ENCODE assay signal across 13 cellular contexts in genomic region chr6:153000243-153000642, GRCh38. TPM values are rescaled to one million over a fixed set of nuclear protein-coding genes. Genes with fewer than 3 reads are reported as not detected.
DNase-seq lines count a peak whose midpoint lies in the region; ATAC-seq and TF ChIP-seq lines count a peak whose summit lies in the region.
"Had no signal": no experiment of that assay in that cellular context is flagged by ENCODE, and none has a peak within 500 bp of the region (broad histone marks: within the 10 kb centered on the region; RNA-seq: fewer than 3 reads in every experiment).

No MANE protein-coding gene starts in this region.

- H4K20me1 ChIP-seq in DND-41 (ENCODE audit: insufficient read depth, low read length) = peaks cover 39% of the 10 kb centered on the region

- no peak for DNase-seq in DND-41
- DNase-seq in activated CD4-positive, alpha-beta memory T cell treated with anti-CD3 and anti-CD28 coated beads for 36 hours = no peak
- no peak for DNase-seq in glutamatergic neuron
- no peak for DNase-seq in effector CD4-positive, alpha-beta T cell
- DNase-seq in NCI-H226 = no peak
- DNase-seq: activated CD4-positive, CD25-positive, alpha-beta regulatory T cell treated with anti-CD3 and anti-CD28 coated beads, Interleukin-2, amount 50 U/mL, for 72 hours; anterior cingulate cortex; Caco-2; NCI-H524 had no signal

- H3K4me3 ChIP-seq in ACC112 (ENCODE audit: low read depth, low read length) = peak overlapping the region; percentile 99
- peak overlapping the region in 1 of 2 experiments; percentile 83; a peak in 2 of 4 replicates for H3K4me3 ChIP-seq in DND-41 (ENCODE audit: low read depth in 1 of 2, low read length in 2 of 2)
- H3K4me3 ChIP-seq: skin epidermis had no signal

- H3K36me3 ChIP-seq in ACC112 (ENCODE audit: insufficient read depth, low read length) = peaks cover 29% of the 10 kb centered on the region
- peaks cover 40% of the 10 kb centered on the region for H3K36me3 ChIP-seq in DND-41 (ENCODE audit: insufficient read depth, low read length)

- H3K9me3 ChIP-seq in DND-41 (ENCODE audit: insufficient read depth, low read length, severe bottlenecking) = no peaks in the 10 kb centered on the region
- H3K9me3 ChIP-seq: Caco-2 had no signal

- CTCF ChIA-PET in activated CD4-positive, alpha-beta memory T cell treated with anti-CD3 and anti-CD28 coated beads for 36 hours (lab: Charles Lee) = interaction anchor here (0.9 to 1.2 kb wide), 2 partner anchors 9 to 17 kb away, joined by 3 read pairs; partner anchors contain the start of gene FBXO5

- no peaks in the 10 kb centered on the region for H3K27me3 Mint-ChIP-seq in activated CD4-positive, alpha-beta memory T cell treated with anti-CD3 and anti-CD28 coated beads for 36 hours
- H3K27me3 Mint-ChIP-seq in glutamatergic neuron (ENCODE audit: unreplicated experiment) = peaks cover 11% of the 10 kb centered on the region

- intact Hi-C loops in activated CD4-positive, alpha-beta memory T cell treated with anti-CD3 and anti-CD28 coated beads for 36 hours (cut with micrococcal nuclease) = loop anchor here (5.0 kb wide), 1 partner anchor 818 kb away; no protein-coding TSS in a partner anchor

- peak overlapping the region; percentile 73; the same call in 1 of the 2 replicates for H3K9ac ChIP-seq in DND-41 (ENCODE audit: low read depth, low read length)

- peaks cover 52% of the 10 kb centered on the region for H3K4me1 Mint-ChIP-seq in activated CD4-positive, alpha-beta memory T cell treated with anti-CD3 and anti-CD28 coated beads for 36 hours (ENCODE audit: low read depth)
- peaks cover 17% of the 10 kb centered on the region for H3K4me1 Mint-ChIP-seq in glutamatergic neuron (ENCODE audit: low read depth, unreplicated experiment)

- H3K27ac Mint-ChIP-seq in activated CD4-positive, alpha-beta memory T cell treated with anti-CD3 and anti-CD28 coated beads for 36 hours = no peak overlapping the region
- H3K27ac Mint-ChIP-seq in glutamatergic neuron (ENCODE audit: unreplicated experiment) = no peak overlapping the region

- no peak overlapping the region for H3K27ac ChIP-seq in ACC112 (ENCODE audit: low read depth, low read length)
- no peak overlapping the region for H3K27ac ChIP-seq in DND-41 (ENCODE audit: low read length)
- H3K27ac ChIP-seq: skin epidermis had no signal

- H3K4me1 ChIP-seq in ACC112 (ENCODE audit: control insufficient read depth, insufficient read depth, low read length, unreplicated experiment) (peaks cover 21% of the 10 kb centered on the region), DND-41 (ENCODE audit: insufficient read depth, low read length) (peaks cover 54% of the 10 kb centered on the region)
- H3K4me1 ChIP-seq: Caco-2 had no signal

- peak overlapping the region; percentile 85 for H3K4me2 ChIP-seq in DND-41 (ENCODE audit: insufficient read depth, low read length)

- POLR2A ChIA-PET in activated CD4-positive, alpha-beta memory T cell treated with anti-CD3 and anti-CD28 coated beads for 36 hours (lab: Charles Lee) = interaction anchor here (0.6 to 2.7 kb wide), 3 partner anchors 15 to 1981 kb away, joined by 4 to 9 read pairs (median 5); partner anchors contain the start of gene FBXO5

- peak overlapping the region; percentile 35 for H3K4me3 Mint-ChIP-seq in activated CD4-positive, alpha-beta memory T cell treated with anti-CD3 and anti-CD28 coated beads for 36 hours
- peak overlapping the region; percentile 13 for H3K4me3 Mint-ChIP-seq in glutamatergic neuron (ENCODE audit: unreplicated experiment)

- no peak overlapping the region for H2AFZ ChIP-seq in ACC112 (ENCODE audit: low read length, unreplicated experiment)
- no peak overlapping the region for H2AFZ ChIP-seq in DND-41 (ENCODE audit: low read depth, low read length)

- H3K79me2 ChIP-seq in ACC112 (ENCODE audit: control insufficient read depth, insufficient read depth, low read length, unreplicated experiment) (peaks cover 78% of the 10 kb centered on the region), DND-41 (ENCODE audit: insufficient read depth, low read length) (peaks cover 82% of the 10 kb centered on the region)

- peaks cover 5% of the 10 kb centered on the region for H3K9me3 Mint-ChIP-seq in activated CD4-positive, alpha-beta memory T cell treated with anti-CD3 and anti-CD28 coated beads for 36 hours
- H3K9me3 Mint-ChIP-seq in glutamatergic neuron (ENCODE audit: unreplicated experiment) = peaks cover 5% of the 10 kb centered on the region

- TF ChIP-seq CTCF in DND-41 (IDR thresholded peaks at IDR 0.05; ENCODE audit: borderline replicate concordance, extremely low read depth, low read length, poor library complexity, severe bottlenecking) = no peak
- no peak for TF ChIP-seq CTCF in glutamatergic neuron (IDR thresholded peaks at IDR 0.05; ENCODE audit: partially characterized antibody, unreplicated experiment)

- no peaks in the 10 kb centered on the region for H3K27me3 ChIP-seq in ACC112 (ENCODE audit: insufficient read depth, low read length)
- no peaks in the 10 kb centered on the region for H3K27me3 ChIP-seq in DND-41 (ENCODE audit: insufficient read depth, low read length, poor library complexity)

- ATAC-seq in DND-41 (ENCODE audit: insufficient read depth, low read depth) = no peak
- ATAC-seq in GM21737 (IDR thresholded peaks at IDR 0.05; ENCODE audit: unreplicated experiment) = no peak
- ATAC-seq in GM18517 (IDR thresholded peaks at IDR 0.05; ENCODE audit: unreplicated experiment) = no peak

- H3K36me3 Mint-ChIP-seq in activated CD4-positive, alpha-beta memory T cell treated with anti-CD3 and anti-CD28 coated beads for 36 hours = peaks cover 34% of the 10 kb centered on the region
- no peaks in the 10 kb centered on the region for H3K36me3 Mint-ChIP-seq in glutamatergic neuron (ENCODE audit: unreplicated experiment)

RNA-seq across cellular contexts. Expression of gene MTRF1L, which starts 2.3 kb away (rescaled TPM):
- total RNA-seq in activated CD4-positive, alpha-beta memory T cell treated with anti-CD3 and anti-CD28 coated beads for 36 hours = 10 to 100 TPM; 16.9 to 20.1 TPM
- total RNA-seq in glutamatergic neuron (ENCODE audit: unreplicated experiment) = 31.4 TPM

RNA-seq across cellular contexts. Expression of gene FBXO5, which starts 17.4 kb away (rescaled TPM):
- 10 to 100 TPM; 41.8 to 42.7 TPM for total RNA-seq in activated CD4-positive, alpha-beta memory T cell treated with anti-CD3 and anti-CD28 coated beads for 36 hours
- total RNA-seq in glutamatergic neuron (ENCODE audit: unreplicated experiment) = 6.2 TPM
